In genomic region chr3:136251511-136251910, GRCh38 we compare ENCODE assay signal across 8 cellular contexts. TPM values are rescaled to one million over a fixed set of nuclear protein-coding genes. Genes with fewer than 3 reads are reported as not detected.
DNase-seq lines count a peak whose midpoint lies in the region; ATAC-seq and TF ChIP-seq lines count a peak whose summit lies in the region.

No MANE protein-coding gene starts in this region.

- DNase-seq in activated CD8-positive, alpha-beta memory T cell treated with anti-CD3 and anti-CD28 coated beads, Interleukin-2, amount 10 ng/mL, durations not matched to agents 7 days and 5 days = peak; percentile 4
- DNase-seq in activated CD8-positive, alpha-beta memory T cell treated with anti-CD3 and anti-CD28 coated beads, Interleukin-2, amount 50 U/mL, for 4 hours = no peak
- DNase-seq in esophagus squamous epithelium (lab: John Stamatoyannopoulos, UW) (no peak), testis (no peak), SKM-1 (lab: John Stamatoyannopoulos, UW; ENCODE audit: unreplicated experiment) (no peak)

- H3K27me3 ChIP-seq in OCI-LY3 (ENCODE audit: low read depth, low read length) (no peaks in the 10 kb centered on the region), esophagus squamous epithelium (no peaks in the 10 kb centered on the region), testis (no peaks in the 10 kb centered on the region)

- peaks cover 4% of the 10 kb centered on the region for H3K36me3 Mint-ChIP-seq in activated CD8-positive, alpha-beta memory T cell treated with anti-CD3 and anti-CD28 coated beads, Interleukin-2, amount 10 ng/mL, durations not matched to agents 7 days and 5 days

- 61 to 75% methylated on average over 3 of the region's 3 CpGs for WGBS in esophagus squamous epithelium, 2 donors
- 60 to 70% methylated on average over 3 of the region's 3 CpGs for WGBS in testis, 2 donors

- H3K9me3 ChIP-seq in OCI-LY3 (ENCODE audit: insufficient read depth, low read length) (no peaks in the 10 kb centered on the region), esophagus squamous epithelium (no peaks in the 10 kb centered on the region), testis (no peaks in the 10 kb centered on the region)

- peaks cover 19% of the 10 kb centered on the region for H3K4me1 Mint-ChIP-seq in activated CD8-positive, alpha-beta memory T cell treated with anti-CD3 and anti-CD28 coated beads, Interleukin-2, amount 10 ng/mL, durations not matched to agents 7 days and 5 days

- peaks cover 16% of the 10 kb centered on the region for H3K4me1 ChIP-seq in OCI-LY3 (ENCODE audit: low read length)
- peaks cover 10 to 22% (median 15%) of the 10 kb centered on the region in 3 donors for H3K4me1 ChIP-seq in esophagus squamous epithelium
- peaks cover 17% of the 10 kb centered on the region for H3K4me1 ChIP-seq in testis

- peak overlapping the region; percentile 89 for H3K27ac Mint-ChIP-seq in activated CD8-positive, alpha-beta memory T cell treated with anti-CD3 and anti-CD28 coated beads, Interleukin-2, amount 10 ng/mL, durations not matched to agents 7 days and 5 days

- H3K4me2 ChIP-seq in OCI-LY3 (ENCODE audit: low read length) = peak overlapping the region; percentile 98

- peaks cover 7% of the 10 kb centered on the region for H3K36me3 ChIP-seq in OCI-LY3 (replicated peaks; ENCODE audit: low read depth, low read length)
- H3K36me3 ChIP-seq in esophagus squamous epithelium = peaks cover 0 to 12% (median 2%) of the 10 kb centered on the region in 3 donors
- no peaks in the 10 kb centered on the region for H3K36me3 ChIP-seq in testis (ENCODE audit: low read depth, missing control alignments)

- H3K27me3 Mint-ChIP-seq in activated CD8-positive, alpha-beta memory T cell treated with anti-CD3 and anti-CD28 coated beads, Interleukin-2, amount 10 ng/mL, durations not matched to agents 7 days and 5 days = no peaks in the 10 kb centered on the region

- H3K79me2 ChIP-seq in OCI-LY3 (ENCODE audit: low read length) = peaks cover 40% of the 10 kb centered on the region

- CTCF ChIA-PET in activated CD8-positive, alpha-beta memory T cell treated with anti-CD3 and anti-CD28 coated beads, Interleukin-2, amount 10 ng/mL, durations not matched to agents 7 days and 5 days (lab: Charles Lee) = interaction anchor here (0.8 to 2.8 kb wide), 6 partner anchors 55 to 501 kb away, joined by 3 to 8 read pairs (median 4); partner anchors contain the start of genes MSL2 and STAG1

- no peak for ATAC-seq in activated CD8-positive, alpha-beta memory T cell treated with anti-CD3 and anti-CD28 coated beads, Interleukin-2, amount 10 ng/mL, durations not matched to agents 7 days and 5 days
- ATAC-seq in HG02885 (IDR thresholded peaks at IDR 0.05; ENCODE audit: poor library complexity, unreplicated experiment) (no peak), GM18873 (IDR thresholded peaks at IDR 0.05; ENCODE audit: low FRiP score, unreplicated experiment) (no peak)

- H3K9me3 Mint-ChIP-seq in activated CD8-positive, alpha-beta memory T cell treated with anti-CD3 and anti-CD28 coated beads, Interleukin-2, amount 10 ng/mL, durations not matched to agents 7 days and 5 days (ENCODE audit: low read depth) = no peaks in the 10 kb centered on the region

- no peaks in the 10 kb centered on the region for H4K20me1 ChIP-seq in OCI-LY3 (ENCODE audit: insufficient read depth, low read length)

- TF ChIP-seq CTCF in OCI-LY3 (IDR thresholded peaks at IDR 0.05; ENCODE audit: low read depth, low read length) (no peak), esophagus squamous epithelium (IDR thresholded peaks at IDR 0.05) (no peak), testis (IDR thresholded peaks at IDR 0.05) (no peak)

- H3K4me3 ChIP-seq in OCI-LY3 (ENCODE audit: low read length) = peak overlapping the region; percentile 94
- H3K4me3 ChIP-seq in esophagus squamous epithelium = peak overlapping the region in 3 of 4 donors; percentile 65 to 93 (median 88)
- H3K4me3 ChIP-seq in testis = no peak overlapping the region

- H3K27ac ChIP-seq in OCI-LY3 (ENCODE audit: low read length) (peak overlapping the region; percentile 81; the same call in 1 of the 2 replicates), esophagus squamous epithelium (peak overlapping the region; percentile 89 to 98 (median 94)), testis (peak overlapping the region; percentile 91 to 95)

- peak overlapping the region; percentile 82 for H3K4me3 Mint-ChIP-seq in activated CD8-positive, alpha-beta memory T cell treated with anti-CD3 and anti-CD28 coated beads, Interleukin-2, amount 10 ng/mL, durations not matched to agents 7 days and 5 days

- peak overlapping the region; percentile 77; the same call in 1 of the 2 replicates for H3K9ac ChIP-seq in OCI-LY3 (ENCODE audit: low read length)

- peak overlapping the region; percentile 92; the same call in 1 of the 2 replicates for H2AFZ ChIP-seq in OCI-LY3 (ENCODE audit: low read depth, low read length)

- intact Hi-C loops in esophagus squamous epithelium (cut with DNase I) = loop anchor here (5.0 kb wide), 1 partner anchor 174 kb away; no protein-coding TSS in a partner anchor
- intact Hi-C loops in testis (cut with DNase I; ENCODE audit: low total_unique reads) = loop anchor here (5.0 kb wide), 1 partner anchor 54 kb away; the partner anchor contains the start of gene MSL2

- TF ChIP-seq POLR2A in esophagus squamous epithelium (IDR thresholded peaks at IDR 0.05) (no peak), testis (IDR thresholded peaks at IDR 0.05) (no peak)

RNA-seq across cellular contexts. Expression of gene PCCB, which starts 1.4 kb away (rescaled TPM):
- 10 to 100 TPM; 34.5 to 39.2 TPM for total RNA-seq in activated CD8-positive, alpha-beta memory T cell treated with anti-CD3 and anti-CD28 coated beads, Interleukin-2, amount 10 ng/mL, durations not matched to agents 7 days and 5 days
- 10 to 100 TPM; 30.7 to 43.5 (median 38.0) TPM for total RNA-seq in esophagus squamous epithelium
- total RNA-seq in testis = 10 to 100 TPM; 81.7 to 91.8 TPM
- polyA plus RNA-seq in testis (ENCODE audit: insufficient read depth, low read depth, low replicate concordance) = 96.2 TPM

RNA-seq across cellular contexts. Expression of gene MSL2, which starts 55.4 kb away (rescaled TPM):
- 10 to 100 TPM; 62.6 to 64.3 TPM for total RNA-seq in activated CD8-positive, alpha-beta memory T cell treated with anti-CD3 and anti-CD28 coated beads, Interleukin-2, amount 10 ng/mL, durations not matched to agents 7 days and 5 days
- total RNA-seq in esophagus squamous epithelium (10 to 100 TPM; 12.9 to 24.8 (median 16.5) TPM), testis (10 to 100 TPM; 48.7 to 56.9 TPM)
- polyA plus RNA-seq in testis (ENCODE audit: insufficient read depth, low read depth, low replicate concordance) = 33.9 TPM

Comparison
In these comparisons a context has a peak if more than half of its experiments do, and no peak if none do; other contexts are left out.
1. H3K4me3 ChIP-seq: peak in OCI-LY3 (single experiment) and esophagus squamous epithelium (3 of 4); none in testis (0 of 2).
2. Peak in every context shown above with its lines, with median percentiles within 50 percentile points of each other: H3K27ac ChIP-seq.